In the genomic region with DNA sequence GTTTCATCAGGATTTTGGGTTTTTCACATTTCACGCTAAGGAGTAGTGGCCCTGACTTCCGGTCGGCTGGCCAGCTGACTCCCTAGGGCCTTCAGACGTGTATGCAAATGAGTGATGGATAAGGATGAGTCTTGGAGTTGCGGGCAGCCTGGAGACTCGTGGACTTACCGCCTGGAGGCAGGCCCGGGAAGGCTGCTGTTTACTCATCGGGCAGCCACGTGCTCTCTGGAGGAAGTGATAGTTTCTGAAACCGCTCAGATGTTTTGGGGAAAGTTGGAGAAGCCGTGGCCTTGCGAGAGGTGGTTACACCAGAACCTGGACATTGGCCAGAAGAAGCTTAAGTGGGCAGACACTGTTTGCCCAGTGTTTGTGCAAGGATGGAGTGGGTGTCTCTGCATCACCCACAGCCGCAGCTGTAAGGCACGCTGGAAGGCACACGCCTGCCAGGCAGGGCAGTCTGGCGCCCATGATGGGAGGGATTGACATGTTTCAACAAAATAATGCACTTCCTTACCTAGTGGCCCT, we compare ENCODE assay signal across 8 cellular contexts. TPM values are rescaled to one million over a fixed set of nuclear protein-coding genes. Genes with fewer than 3 reads are reported as not detected.
DNase-seq lines count a peak whose midpoint lies in the region; ATAC-seq and TF ChIP-seq lines count a peak whose summit lies in the region.

No MANE protein-coding gene starts in this region.

- no peaks in the 10 kb centered on the region for H3K9me3 ChIP-seq in MG63
- H3K9me3 ChIP-seq in heart right ventricle: no peaks in the 10 kb centered on the region

- no peaks in the 10 kb centered on the region for H3K27me3 ChIP-seq in MG63
- no peaks in the 10 kb centered on the region for H3K27me3 ChIP-seq in heart right ventricle

- H3K36me3 ChIP-seq in MG63: no peaks in the 10 kb centered on the region
- no peaks in the 10 kb centered on the region for H3K36me3 ChIP-seq in heart right ventricle

- intact Hi-C loops in heart right ventricle (cut with DNase I): loop anchor here in 1 of 10 donors (5.0 kb wide), 1 partner anchor 49 kb away; no protein-coding TSS in a partner anchor

- peaks cover 0 to 18% of the 10 kb centered on the region in 2 donors for H3K36me3 Mint-ChIP-seq in activated naive CD4-positive, alpha-beta T cell treated with anti-CD3 and anti-CD28 coated beads, Interleukin-2, amount 50 U/mL, for 72 hours

- ATAC-seq in activated naive CD4-positive, alpha-beta T cell treated with anti-CD3 and anti-CD28 coated beads, Interleukin-2, amount 50 U/mL, for 72 hours: peak; percentile 40 to 87
- ATAC-seq in heart right ventricle: peak; percentile 64 to 87 (median 70)
- ATAC-seq in HG03457 (IDR thresholded peaks at IDR 0.05; ENCODE audit: unreplicated experiment): no peak
- ATAC-seq in HG03342 (IDR thresholded peaks at IDR 0.05; ENCODE audit: unreplicated experiment): no peak

- 48 to 57% methylated on average over 17 of the region's 17 CpGs for WGBS in heart right ventricle, 2 donors

- peak overlapping the region in 9 of 10 donors; percentile 4 to 93 (median 66) for H3K27ac ChIP-seq in heart right ventricle

- no peak overlapping the region for H3K4me3 ChIP-seq in MG63
- no peak overlapping the region for H3K4me3 ChIP-seq in heart right ventricle
- no peak overlapping the region for H3K4me3 ChIP-seq in skeletal muscle cell (ENCODE audit: low read depth, low read length)

- H3K9me3 Mint-ChIP-seq in activated naive CD4-positive, alpha-beta T cell treated with anti-CD3 and anti-CD28 coated beads, Interleukin-2, amount 50 U/mL, for 72 hours: no peaks in the 10 kb centered on the region

- TF ChIP-seq CTCF in heart right ventricle (IDR thresholded peaks at IDR 0.05): peak in 3 of 9 donors; percentile 17 to 37 (median 36)

- DNase-seq in EH (ENCODE audit: low read depth): peak; percentile 97
- peak; percentile 98 for DNase-seq in MG63
- DNase-seq in activated naive CD4-positive, alpha-beta T cell treated with anti-CD3 and anti-CD28 coated beads, Interleukin-2, amount 50 U/mL, for 72 hours (ENCODE audit: low spot score in 2 of 2): peak in 1 of 2 donors; percentile 75
- DNase-seq in heart right ventricle: peak; percentile 74
- DNase-seq in skeletal muscle cell (ENCODE audit: low read depth): peak; percentile 91
- no peak for DNase-seq in HuH-7.5 (ENCODE audit: low spot score)

- peaks cover 12 to 88% (median 47%) of the 10 kb centered on the region in 9 donors for H3K4me1 ChIP-seq in heart right ventricle

- peak overlapping the region; percentile 44 to 84 for H3K27ac Mint-ChIP-seq in activated naive CD4-positive, alpha-beta T cell treated with anti-CD3 and anti-CD28 coated beads, Interleukin-2, amount 50 U/mL, for 72 hours

RNA-seq across cellular contexts. Expression of a gene that starts 23.1 kb away (rescaled TPM):
- total RNA-seq in MG63 (2014; rRNA removed; shearing (Covaris generic); ENCODE audit: low replicate concordance): 2.5 and 3.9 TPM in 2 replicates
- total RNA-seq in activated naive CD4-positive, alpha-beta T cell treated with anti-CD3 and anti-CD28 coated beads, Interleukin-2, amount 50 U/mL, for 72 hours: 100 to 1,000 TPM in 1 of 2 donors, 10 to 100 TPM in 1; 98.1 to 143 TPM
- total RNA-seq in heart right ventricle: 10 to 100 TPM in 8 of 10 donors, 1 to 10 TPM in 2; 8.0 to 55.4 (median 15.7) TPM
- polyA plus RNA-seq in heart right ventricle: 10 to 100 TPM; 11.9 to 15.3 TPM

Comparison
In these comparisons a context has a peak if more than half of its experiments do, and no peak if none do; other contexts are left out.
1. ATAC-seq: peak in activated naive CD4-positive, alpha-beta T cell treated with anti-CD3 and anti-CD28 coated beads, Interleukin-2, amount 50 U/mL, for 72 hours (2 of 2) and heart right ventricle (8 of 8); none in HG03457 (single experiment) and HG03342 (single experiment).